Comparison of ENCODE assay signal across 18 cellular contexts in the genomic region with DNA sequence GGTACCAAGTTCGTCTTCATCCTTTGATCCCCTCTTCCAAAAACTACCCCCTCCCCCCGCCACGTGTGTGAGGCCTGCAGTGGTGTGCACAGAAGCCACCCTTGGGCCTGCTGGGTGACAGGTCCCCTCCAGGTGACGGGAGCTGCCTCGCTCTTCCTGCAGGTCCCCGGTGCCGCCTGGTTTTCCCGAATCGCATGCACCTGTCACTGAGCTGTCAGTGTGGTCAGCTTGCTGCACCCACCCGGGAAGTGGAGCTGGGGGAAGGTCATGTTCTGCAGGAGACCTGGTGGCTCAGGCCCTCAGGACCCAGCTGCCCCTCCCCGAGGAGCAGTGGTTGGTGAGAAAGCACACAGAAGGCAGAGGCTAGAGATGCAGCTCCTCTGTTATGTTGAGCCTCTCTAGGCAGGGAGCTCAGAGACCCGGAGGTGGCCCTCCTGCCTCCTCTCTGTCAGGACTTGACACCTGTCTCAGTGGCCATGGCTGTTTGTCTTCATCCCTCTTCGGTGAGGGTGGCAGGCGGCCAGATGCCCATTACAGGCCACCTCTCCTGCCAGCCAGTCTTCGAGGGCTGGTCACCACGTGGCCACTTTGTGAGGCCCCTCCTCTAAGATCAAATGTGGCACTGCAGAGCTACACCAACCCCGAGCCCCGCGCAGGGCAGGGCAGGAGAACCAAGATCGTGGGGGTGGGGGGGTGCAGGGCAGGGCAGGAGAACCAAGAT.
DNase-seq lines count a peak whose midpoint lies in the region; ATAC-seq and TF ChIP-seq lines count a peak whose summit lies in the region.
"Had no signal": no experiment of that assay in that cellular context is flagged by ENCODE, and none has a peak within 500 bp of the region (broad histone marks: within the 10 kb centered on the region; RNA-seq: fewer than 3 reads in every experiment).

No MANE protein-coding gene starts in this region.

- H3K4me1 ChIP-seq in IMR-90 (ENCODE audit: control insufficient read depth, insufficient read depth, low read length) (peaks cover 46% of the 10 kb centered on the region), ascending aorta (peaks cover 32 to 76% of the 10 kb centered on the region in 2 donors)
- peaks cover 47 to 74% of the 10 kb centered on the region in 2 donors for H3K4me1 ChIP-seq in naive thymus-derived CD4-positive, alpha-beta T cell (ENCODE audit: control insufficient read depth in 2 of 2, insufficient read depth in 2 of 2, low read length in 2 of 2)

- 86% methylated on average over 5 of the region's 20 CpGs; no CpG with 5 or more reads in 1 of the 2 experiments for WGBS in IMR-90 (ENCODE audit: extremely low coverage in 2 of 2, insufficient read length in 1 of 2), 2 experiments

- peak overlapping the region; percentile 16 for H4K91ac ChIP-seq in IMR-90 (ENCODE audit: insufficient read depth, low read depth, low read length)

- H3K4me2 ChIP-seq in IMR-90 (ENCODE audit: low read depth, low read length) = no peak overlapping the region

- DNase-seq in activated CD4-positive, alpha-beta T cell treated with anti-CD3 and anti-CD28 coated beads, Interleukin-2, amount 10 ng/mL, durations not matched to agents 24 days and 14 days = no peak
- DNase-seq in activated CD4-positive, alpha-beta T cell treated with anti-CD3 and anti-CD28 coated beads for 48 hours = no peak
- DNase-seq in IMR-90 (no peak), ascending aorta (ENCODE audit: low spot score in 2 of 2) (no peak), omental fat pad (ENCODE audit: low spot score) (no peak), RKO (ENCODE audit: low spot score) (no peak)
- no peak for DNase-seq in naive thymus-derived CD4-positive, alpha-beta T cell
- DNase-seq: 8988T; activated CD4-positive, alpha-beta T cell treated with anti-CD3 and anti-CD28 coated beads, Interleukin-2, amount 50 U/mL, for 48 hours; foreskin fibroblast; mesendoderm; NCI-H1092; stimulated activated naive CD4-positive, alpha-beta T cell treated with Interleukin-2 at 50 U/mL for 16 hours; T1000 had no signal

- no peak overlapping the region for H2AFZ ChIP-seq in IMR-90 (replicated peaks; ENCODE audit: low read length, poor library complexity)

- no peak overlapping the region for H2BK20ac ChIP-seq in IMR-90 (ENCODE audit: low read depth, low read length)

- peaks cover 41% of the 10 kb centered on the region for H4K20me1 ChIP-seq in IMR-90 (ENCODE audit: insufficient read depth, low read length)

- H3K27me3 ChIP-seq in IMR-90 (ENCODE audit: control insufficient read depth, insufficient read depth, low read length) (no peaks in the 10 kb centered on the region), ascending aorta (no peaks in the 10 kb centered on the region)
- H3K27me3 ChIP-seq in naive thymus-derived CD4-positive, alpha-beta T cell (ENCODE audit: control insufficient read depth in 2 of 2, insufficient read depth in 2 of 2, low read length in 2 of 2) = no peaks in the 10 kb centered on the region
- H3K27me3 ChIP-seq: cardiac muscle cell, SJCRH30 had no signal

- intact Hi-C loops in activated CD4-positive, alpha-beta T cell treated with anti-CD3 and anti-CD28 coated beads, Interleukin-2, amount 10 ng/mL, durations not matched to agents 24 days and 14 days (cut with micrococcal nuclease) = no loop called here
- intact Hi-C loops in IMR-90 (cut with micrococcal nuclease) = no loop called here
- intact Hi-C loops in ascending aorta (cut with DNase I) = no loop called here
- intact Hi-C loops in naive thymus-derived CD4-positive, alpha-beta T cell (cut with micrococcal nuclease) = no loop called here

- no peak overlapping the region for H3K14ac ChIP-seq in IMR-90 (replicated peaks; ENCODE audit: low read depth, low read length)

- H3K27me3 Mint-ChIP-seq in activated CD4-positive, alpha-beta T cell treated with anti-CD3 and anti-CD28 coated beads, Interleukin-2, amount 10 ng/mL, durations not matched to agents 24 days and 14 days = no peaks in the 10 kb centered on the region
- no peaks in the 10 kb centered on the region for H3K27me3 Mint-ChIP-seq in naive thymus-derived CD4-positive, alpha-beta T cell

- BruUV-seq in IMR-90 (replicated peaks; lab: Mats Ljungman, UMichigan) = no TSS peak

- H3K4me1 Mint-ChIP-seq in activated CD4-positive, alpha-beta T cell treated with anti-CD3 and anti-CD28 coated beads, Interleukin-2, amount 10 ng/mL, durations not matched to agents 24 days and 14 days = peaks cover 53% of the 10 kb centered on the region
- peaks cover 45 to 90% (median 62%) of the 10 kb centered on the region in 7 donors for H3K4me1 Mint-ChIP-seq in naive thymus-derived CD4-positive, alpha-beta T cell

- peak overlapping the region; percentile 9; the same call in 1 of the 2 replicates for H3K4ac ChIP-seq in IMR-90 (ENCODE audit: low read depth, low read length)

- peaks cover 31% of the 10 kb centered on the region for H3K9me1 ChIP-seq in IMR-90 (ENCODE audit: insufficient read depth, low read length)

- H3K4me3 ChIP-seq in IMR-90 (ENCODE audit: insufficient read depth, low read depth, low read length) (no peak overlapping the region), ascending aorta (no peak overlapping the region)
- peak overlapping the region; percentile 39 for H3K4me3 ChIP-seq in naive thymus-derived CD4-positive, alpha-beta T cell (ENCODE audit: low read length)
- H3K4me3 ChIP-seq: cardiac muscle cell, SJCRH30 had no signal

- H3K27ac ChIP-seq in IMR-90 (ENCODE audit: insufficient read depth, low read length) (0 out of 2 replicates have a peak overlapping the region, but pooled peaks have one; percentile 14), ascending aorta (peak overlapping the region; percentile 86 to 89)
- peak overlapping the region; percentile 49 for H3K27ac ChIP-seq in naive thymus-derived CD4-positive, alpha-beta T cell (ENCODE audit: low read depth, low read length)
- H3K27ac ChIP-seq: cardiac muscle cell had no signal

- no peaks in the 10 kb centered on the region for H3K9me3 Mint-ChIP-seq in activated CD4-positive, alpha-beta T cell treated with anti-CD3 and anti-CD28 coated beads, Interleukin-2, amount 10 ng/mL, durations not matched to agents 24 days and 14 days
- no peaks in the 10 kb centered on the region for H3K9me3 Mint-ChIP-seq in naive thymus-derived CD4-positive, alpha-beta T cell
- H3K9me3 Mint-ChIP-seq: activated naive CD4-positive, alpha-beta T cell treated with anti-CD3 and anti-CD28 coated beads, Interleukin-2, amount 50 U/mL, for 72 hours had no signal

- H4K8ac ChIP-seq in IMR-90 (ENCODE audit: low read depth in 2 of 2, low read length in 2 of 2) = no peak overlapping the region; a peak in 2 of 4 replicates

- peak overlapping the region; percentile 21 for H2BK5ac ChIP-seq in IMR-90 (ENCODE audit: low read depth, low read length, poor library complexity, severe bottlenecking)

- peak overlapping the region; percentile 56 for H3K27ac Mint-ChIP-seq in activated CD4-positive, alpha-beta T cell treated with anti-CD3 and anti-CD28 coated beads, Interleukin-2, amount 10 ng/mL, durations not matched to agents 24 days and 14 days
- peak overlapping the region in 8 of 9 donors; percentile 70 to 97 (median 86) for H3K27ac Mint-ChIP-seq in naive thymus-derived CD4-positive, alpha-beta T cell

- CTCF ChIA-PET in IMR-90 (lab: Yijun Ruan, JAX) = no interaction called here
- CTCF ChIA-PET in naive thymus-derived CD4-positive, alpha-beta T cell (lab: Charles Lee) = interaction anchor here (0.8 to 1.4 kb wide), 3 partner anchors 23 to 94 kb away, joined by 3 to 7 read pairs (median 4); a partner anchor contains a TSS

- TF ChIP-seq RAD21 in IMR-90 (IDR thresholded peaks at IDR 0.05; ENCODE audit: low read length) = no peak

- H4K5ac ChIP-seq in IMR-90 (ENCODE audit: low read depth, low read length) = no peak overlapping the region

- POLR2A ChIA-PET in IMR-90 (lab: Charles Lee; ENCODE audit: unreplicated experiment) = no interaction called here
- POLR2A ChIA-PET in naive thymus-derived CD4-positive, alpha-beta T cell (lab: Charles Lee) = interaction anchor here (0.9 to 5.2 kb wide), 7 partner anchors 11 to 86 kb away, joined by 3 to 37 read pairs (median 4); a partner anchor contains a TSS

- no peak overlapping the region for H2BK120ac ChIP-seq in IMR-90 (ENCODE audit: low read depth, low read length)

- H3K4me3 Mint-ChIP-seq in activated CD4-positive, alpha-beta T cell treated with anti-CD3 and anti-CD28 coated beads, Interleukin-2, amount 10 ng/mL, durations not matched to agents 24 days and 14 days = peak overlapping the region; percentile 56
- peak overlapping the region; percentile 59 to 94 (median 74) for H3K4me3 Mint-ChIP-seq in naive thymus-derived CD4-positive, alpha-beta T cell

- dilution Hi-C loops in IMR-90 (cut with HindIII; ENCODE audit: low sequenced_read_pairs, unreplicated experiment) = no loop called here

- H3K56ac ChIP-seq in IMR-90 (ENCODE audit: extremely low read depth, insufficient read depth, low read length) = no peak overlapping the region

- peaks cover 6 to 80% of the 10 kb centered on the region in 2 experiments; a peak in 3 of 4 replicates for H3K79me1 ChIP-seq in IMR-90 (ENCODE audit: low read depth in 1 of 2, low read length in 2 of 2)

- H2AK9ac ChIP-seq in IMR-90 (replicated peaks; ENCODE audit: low read depth, low read length, poor library complexity) = peak overlapping the region; percentile 70

- no peak overlapping the region for H3K23ac ChIP-seq in IMR-90 (ENCODE audit: low read depth, low read length)

- TF ChIP-seq POLR2A in IMR-90 (IDR thresholded peaks at IDR 0.05; ENCODE audit: low read depth, low read length) = no peak

- H3K36me3 Mint-ChIP-seq in activated CD4-positive, alpha-beta T cell treated with anti-CD3 and anti-CD28 coated beads, Interleukin-2, amount 10 ng/mL, durations not matched to agents 24 days and 14 days (ENCODE audit: low read depth) = peaks cover 5% of the 10 kb centered on the region
- peaks cover 0 to 5% (median 4%) of the 10 kb centered on the region in 5 donors for H3K36me3 Mint-ChIP-seq in naive thymus-derived CD4-positive, alpha-beta T cell

- H3K9me3 ChIP-seq in IMR-90 (ENCODE audit: control insufficient read depth, insufficient read depth, low read length) (no peaks in the 10 kb centered on the region), ascending aorta (no peaks in the 10 kb centered on the region)
- H3K9me3 ChIP-seq in naive thymus-derived CD4-positive, alpha-beta T cell (ENCODE audit: control insufficient read depth in 2 of 3, low read length in 3 of 3) = no peaks in the 10 kb centered on the region
- H3K9me3 ChIP-seq: SJCRH30 had no signal

- in situ Hi-C loops in IMR-90 (cut with MboI; ENCODE audit: low sequenced_read_pairs) = no loop called here

- no peak overlapping the region; the same call in 2 of the 3 replicates for H2BK15ac ChIP-seq in IMR-90 (ENCODE audit: low read depth, low read length)

- TF ChIP-seq CTCF in IMR-90 (conservative IDR thresholded peaks at IDR 0.05; ENCODE audit: low read depth, low read length) (no peak), ascending aorta (IDR thresholded peaks at IDR 0.05) (no peak), omental fat pad (IDR thresholded peaks at IDR 0.05) (no peak)

- H3K36me3 ChIP-seq in IMR-90 (ENCODE audit: control insufficient read depth, insufficient read depth, low read length) = no peaks in the 10 kb centered on the region
- no peaks in the 10 kb centered on the region for H3K36me3 ChIP-seq in ascending aorta
- H3K36me3 ChIP-seq in naive thymus-derived CD4-positive, alpha-beta T cell (ENCODE audit: control insufficient read depth in 2 of 3, insufficient read depth in 3 of 3, low read length in 3 of 3) = peaks cover 0 to 3% (median 0%) of the 10 kb centered on the region in 3 experiments
- H3K36me3 ChIP-seq: cardiac muscle cell, SJCRH30 had no signal

- peak overlapping the region; percentile 49 for H2AK5ac ChIP-seq in IMR-90 (ENCODE audit: low read depth, low read length)

- no peak overlapping the region for H3K18ac ChIP-seq in IMR-90 (ENCODE audit: low read depth, low read length)

- ATAC-seq in IMR-90 (ENCODE audit: low read depth) (no peak), omental fat pad (ENCODE audit: low FRiP score) (no peak), GM21381 (IDR thresholded peaks at IDR 0.05; ENCODE audit: unreplicated experiment) (no peak)
- ATAC-seq in naive thymus-derived CD4-positive, alpha-beta T cell = no peak
- ATAC-seq: activated naive CD4-positive, alpha-beta T cell treated with anti-CD3 and anti-CD28 coated beads, Interleukin-2, amount 50 U/mL, for 72 hours had no signal

- no peak overlapping the region for H3K9ac ChIP-seq in IMR-90 (ENCODE audit: low read depth, low read length)

Comparison
In these comparisons a context has a peak if more than half of its experiments do, and no peak if none do; other contexts are left out.
1. H3K27ac ChIP-seq: peak in every context shown above with its lines; median percentile 88 in ascending aorta; 49 in naive thymus-derived CD4-positive, alpha-beta T cell; 14 in IMR-90.